Comparison of ENCODE assay signal across 31 cellular contexts in genomic region chr13:32622827-32623226, GRCh38. TPM values are rescaled to one million over a fixed set of nuclear protein-coding genes. Genes with fewer than 3 reads are reported as not detected.
DNase-seq lines count a peak whose midpoint lies in the region; ATAC-seq, FAIRE-seq and TF ChIP-seq lines count a peak whose summit lies in the region.
"Had no signal": no experiment of that assay in that cellular context is flagged by ENCODE, and none has a peak within 500 bp of the region (broad histone marks: within the 10 kb centered on the region; RNA-seq: fewer than 3 reads in every experiment).

No MANE protein-coding gene starts in this region.

- TF ChIP-seq POLR2A in HepG2 (IDR thresholded peaks at IDR 0.05; ENCODE audit: insufficient read depth in 1 of 2, low read depth in 2 of 2, low read length in 2 of 2) (no peak), right lobe of liver (IDR thresholded peaks at IDR 0.05) (no peak), GM18505 (IDR thresholded peaks at IDR 0.05; ENCODE audit: borderline replicate concordance, extremely low read depth, insufficient read depth, insufficient read length) (no peak)

- no peak for TF ChIP-seq RAD21 in HepG2 (CRISPR knock-in tag; IDR thresholded peaks at IDR 0.05)

- no peak overlapping the region for H3K4me3 Mint-ChIP-seq in activated CD4-positive, alpha-beta T cell treated with anti-CD3 and anti-CD28 coated beads for 36 hours
- H3K4me3 Mint-ChIP-seq in activated CD4-positive, alpha-beta T cell treated with anti-CD3 and anti-CD28 coated beads, Interleukin-2, amount 10 ng/mL, durations not matched to agents 7 days and 5 days = no peak overlapping the region
- H3K4me3 Mint-ChIP-seq in activated T-cell treated with anti-CD3 and anti-CD28 coated beads, Interleukin-2, amount 50 U/mL, for 72 hours = peak overlapping the region in 1 of 2 donors; percentile 36
- H3K4me3 Mint-ChIP-seq: activated naive CD4-positive, alpha-beta T cell treated with anti-CD3 and anti-CD28 coated beads, Interleukin-2, amount 50 U/mL, for 24 hours; neural progenitor cell; stimulated activated naive CD8-positive, alpha-beta T cell treated with anti-CD3 and anti-CD28 coated beads, Interleukin-15, Interleukin-2, amounts not matched to agents 100 ng/mL and 50 ng/mL, for 24 hours; T-helper 2 cell treated with Interferon-gamma antibody and Interleukin-4, amounts not matched to agents 5 μg/mL and 100 μg/mL, for 36 hours had no signal

- intact Hi-C loops in activated CD4-positive, alpha-beta T cell treated with anti-CD3 and anti-CD28 coated beads for 36 hours (cut with DNase I, micrococcal nuclease) = loop anchor here in 1 of 2 experiments (1.0 kb wide), 1 partner anchor 28 kb away; no protein-coding TSS in a partner anchor
- intact Hi-C loops in HepG2 (cut with micrococcal nuclease; ENCODE audit: unreplicated experiment) (no loop called here), right lobe of liver (cut with DNase I) (no loop called here)

- ATAC-seq in activated CD4-positive, alpha-beta T cell treated with anti-CD3 and anti-CD28 coated beads for 36 hours = peak; percentile 96
- no peak for ATAC-seq in HepG2
- ATAC-seq in right lobe of liver = no peak
- ATAC-seq in activated T-cell treated with anti-CD3 and anti-CD28 coated beads, Interleukin-2, amount 50 U/mL, for 72 hours (replicated peaks in 1 of 2) = peak; percentile 96 to 97
- ATAC-seq in HG03039 (IDR thresholded peaks at IDR 0.05; ENCODE audit: unreplicated experiment) = no peak
- ATAC-seq in GM18505 (IDR thresholded peaks at IDR 0.05; ENCODE audit: unreplicated experiment) = no peak
- ATAC-seq: heart right ventricle had no signal

- H3K36me3 Mint-ChIP-seq in activated CD4-positive, alpha-beta T cell treated with anti-CD3 and anti-CD28 coated beads for 36 hours (ENCODE audit: low read depth) = peaks cover 28% of the 10 kb centered on the region
- H3K36me3 Mint-ChIP-seq in activated CD4-positive, alpha-beta T cell treated with anti-CD3 and anti-CD28 coated beads, Interleukin-2, amount 10 ng/mL, durations not matched to agents 7 days and 5 days (ENCODE audit: low read depth) = peaks cover 46% of the 10 kb centered on the region
- H3K36me3 Mint-ChIP-seq in activated T-cell treated with anti-CD3 and anti-CD28 coated beads, Interleukin-2, amount 50 U/mL, for 72 hours (ENCODE audit: insufficient read depth in 2 of 2) = peaks cover 18 to 48% of the 10 kb centered on the region in 2 donors

- no peak for FAIRE-seq in HepG2 (lab: Jason Lieb, UNC)
- FAIRE-seq: bronchial epithelial cell, endothelial cell of umbilical vein, keratinocyte had no signal

- no TSS peak for BruUV-seq in HepG2 (replicated peaks; lab: Mats Ljungman, UMichigan)

- H3K9ac ChIP-seq in HepG2 (ENCODE audit: insufficient read depth, low read depth, low read length) = no peak overlapping the region
- H3K9ac ChIP-seq: neural progenitor cell, parathyroid adenoma had no signal

- H4K20me1 ChIP-seq in HepG2 (ENCODE audit: insufficient read depth, low read length) = no peaks in the 10 kb centered on the region

- H3K9me3 Mint-ChIP-seq in activated CD4-positive, alpha-beta T cell treated with anti-CD3 and anti-CD28 coated beads for 36 hours (ENCODE audit: low read depth) = peaks cover 26% of the 10 kb centered on the region
- peaks cover 36% of the 10 kb centered on the region for H3K9me3 Mint-ChIP-seq in activated CD4-positive, alpha-beta T cell treated with anti-CD3 and anti-CD28 coated beads, Interleukin-2, amount 10 ng/mL, durations not matched to agents 7 days and 5 days
- peaks cover 12 to 16% of the 10 kb centered on the region in 2 donors for H3K9me3 Mint-ChIP-seq in activated T-cell treated with anti-CD3 and anti-CD28 coated beads, Interleukin-2, amount 50 U/mL, for 72 hours

- H3K36me3 ChIP-seq in HepG2 (replicated peaks in 1 of 2; ENCODE audit: control insufficient read depth in 1 of 2, insufficient read depth in 2 of 2, low read length in 2 of 2) = no peaks in the 10 kb centered on the region
- no peaks in the 10 kb centered on the region for H3K36me3 ChIP-seq in right lobe of liver
- H3K36me3 ChIP-seq: HAP-1, heart right ventricle, neural progenitor cell, Peyer's patch, thoracic aorta, uterus had no signal

- in situ Hi-C loops in HepG2 (cut with HindIII; ENCODE audit: extremely low pct_ligation_motif_present, low pct_unique_long_range_greater_than_20kb) = no loop called here

- no peak overlapping the region for H3K4me2 ChIP-seq in HepG2 (ENCODE audit: low read depth, low read length)
- H3K4me2 ChIP-seq: neural progenitor cell had no signal

- H3K9me3 ChIP-seq in HepG2 (ENCODE audit: low read length) = peaks cover 20% of the 10 kb centered on the region
- peaks cover 0 to 13% (median 2%) of the 10 kb centered on the region in 4 donors for H3K9me3 ChIP-seq in right lobe of liver

- no peak overlapping the region for H3K27ac ChIP-seq in HepG2 (ENCODE audit: extremely low read length, insufficient read depth, low read length)
- H3K27ac ChIP-seq in right lobe of liver = no peak overlapping the region
- H3K27ac ChIP-seq: heart right ventricle, neural progenitor cell, parathyroid adenoma, Peyer's patch, skin epidermis, thoracic aorta, uterus had no signal

- POLR2A ChIA-PET in activated CD4-positive, alpha-beta T cell treated with anti-CD3 and anti-CD28 coated beads for 36 hours (lab: Charles Lee) = interaction anchor here (1.4 kb wide), 1 partner anchor 35 kb away, joined by 3 read pairs; no protein-coding TSS in a partner anchor
- POLR2A ChIA-PET in activated CD4-positive, alpha-beta T cell treated with anti-CD3 and anti-CD28 coated beads, Interleukin-2, amount 10 ng/mL, durations not matched to agents 7 days and 5 days (lab: Charles Lee) = no interaction called here
- POLR2A ChIA-PET in HepG2 (lab: Yijun Ruan, JAX) = no interaction called here

- TF ChIP-seq EP300 in HepG2 (IDR thresholded peaks at IDR 0.05; ENCODE audit: low read depth in 2 of 2, low read length in 2 of 2) (no peak), HepG2 (CRISPR knock-in tag; IDR thresholded peaks at IDR 0.05; ENCODE audit: borderline replicate concordance) (no peak)

- no peaks in the 10 kb centered on the region for H3K27me3 ChIP-seq in HepG2 (ENCODE audit: control insufficient read depth in 1 of 2, insufficient read depth in 2 of 2, low read length in 2 of 2)
- H3K27me3 ChIP-seq in right lobe of liver = no peaks in the 10 kb centered on the region
- H3K27me3 ChIP-seq: heart right ventricle, neural progenitor cell, Peyer's patch, uterus had no signal

- H3K4me3 ChIP-seq in HepG2 (replicated peaks in 1 of 3; ENCODE audit: insufficient read depth in 1 of 3, low read depth in 2 of 3, low read length in 3 of 3) = no peak overlapping the region
- H3K4me3 ChIP-seq in right lobe of liver = no peak overlapping the region
- H3K4me3 ChIP-seq: HAP-1, heart right ventricle, neural progenitor cell, Peyer's patch, skin epidermis, thoracic aorta, uterus had no signal

- CTCF ChIA-PET in activated CD4-positive, alpha-beta T cell treated with anti-CD3 and anti-CD28 coated beads for 36 hours (lab: Charles Lee) = interaction anchor here (0.9 to 2.5 kb wide), 6 partner anchors 14 to 37 kb away, joined by 3 to 9 read pairs (median 4); partner anchors contain the start of gene PDS5B
- CTCF ChIA-PET in activated CD4-positive, alpha-beta T cell treated with anti-CD3 and anti-CD28 coated beads, Interleukin-2, amount 10 ng/mL, durations not matched to agents 7 days and 5 days (lab: Charles Lee) = interaction anchor here (1.4 kb wide), 1 partner anchor 37 kb away, joined by 5 read pairs; the partner anchor contains the start of gene PDS5B
- CTCF ChIA-PET in HepG2 (lab: Yijun Ruan, JAX; ENCODE audit: low intra/inter-chr PET ratio, low total read pairs) = no interaction called here

- WGBS in HepG2 (ENCODE audit: low lambda C conversion rate) = 95% methylated on average over 3 of the region's 3 CpGs
- 92% methylated on average over 2 of the region's 3 CpGs for WGBS in right lobe of liver (ENCODE audit: insufficient coverage, low coverage, low lambda C conversion rate, missing lambda C conversion rate)

- peak; percentile 54 for DNase-seq in activated CD4-positive, alpha-beta T cell treated with anti-CD3 and anti-CD28 coated beads for 36 hours
- DNase-seq in activated CD4-positive, alpha-beta T cell treated with anti-CD3 and anti-CD28 coated beads, Interleukin-2, amount 10 ng/mL, durations not matched to agents 7 days and 5 days = no peak
- DNase-seq in HepG2 (ENCODE audit: low spot score) (no peak), right lobe of liver (no peak)
- peak; percentile 37 to 41 for DNase-seq in activated T-cell treated with anti-CD3 and anti-CD28 coated beads, Interleukin-2, amount 50 U/mL, for 72 hours
- DNase-seq in stimulated activated CD4-positive, alpha-beta T cell treated with anti-CD3 and anti-CD28 coated beads, TNF-alpha, amount 100 ng/mL, for 48 hours (ENCODE audit: low read depth in 3 of 3) = peak in 2 of 3 donors; percentile 15 to 19
- DNase-seq: 8988T, aorta, heart right ventricle, IMR-90, MV-4-11, NCI-H1436 treated with DMSO at 0.1 percent for 48 hours, NCI-H774, Peyer's patch, retina, SHP77 treated with DMSO at 0.1 percent for 48 hours, uterus had no signal

- peaks cover 35% of the 10 kb centered on the region for H3K4me1 ChIP-seq in HepG2 (ENCODE audit: insufficient read depth, low read length)
- H3K4me1 ChIP-seq in right lobe of liver = peaks cover 0 to 5% (median 0%) of the 10 kb centered on the region in 4 donors
- H3K4me1 ChIP-seq: neural progenitor cell, Peyer's patch had no signal

- no peak overlapping the region for H2AFZ ChIP-seq in HepG2 (ENCODE audit: low read length)
- H2AFZ ChIP-seq: neural progenitor cell, parathyroid adenoma had no signal

- H3K79me2 ChIP-seq in HepG2 (ENCODE audit: insufficient read depth, low read length) = peaks cover 98% of the 10 kb centered on the region

- H3K4me1 Mint-ChIP-seq in activated CD4-positive, alpha-beta T cell treated with anti-CD3 and anti-CD28 coated beads for 36 hours = peaks cover 45% of the 10 kb centered on the region
- peaks cover 12% of the 10 kb centered on the region for H3K4me1 Mint-ChIP-seq in activated CD4-positive, alpha-beta T cell treated with anti-CD3 and anti-CD28 coated beads, Interleukin-2, amount 10 ng/mL, durations not matched to agents 7 days and 5 days
- H3K4me1 Mint-ChIP-seq in activated T-cell treated with anti-CD3 and anti-CD28 coated beads, Interleukin-2, amount 50 U/mL, for 72 hours (ENCODE audit: low read depth) = peaks cover 51% of the 10 kb centered on the region

- TF ChIP-seq CTCF in HepG2 (CRISPR knock-in tag; IDR thresholded peaks at IDR 0.05) (no peak), right lobe of liver (IDR thresholded peaks at IDR 0.05) (no peak)

- peak overlapping the region; percentile 62 for H3K27ac Mint-ChIP-seq in activated CD4-positive, alpha-beta T cell treated with anti-CD3 and anti-CD28 coated beads for 36 hours
- no peak overlapping the region for H3K27ac Mint-ChIP-seq in activated CD4-positive, alpha-beta T cell treated with anti-CD3 and anti-CD28 coated beads, Interleukin-2, amount 10 ng/mL, durations not matched to agents 7 days and 5 days
- H3K27ac Mint-ChIP-seq in activated T-cell treated with anti-CD3 and anti-CD28 coated beads, Interleukin-2, amount 50 U/mL, for 72 hours = peak overlapping the region; percentile 85
- H3K27ac Mint-ChIP-seq: activated naive CD4-positive, alpha-beta T cell treated with anti-CD3 and anti-CD28 coated beads, Interleukin-2, amount 50 U/mL, for 24 hours; CD14-positive monocyte; neural progenitor cell; stimulated activated naive CD8-positive, alpha-beta T cell treated with anti-CD3 and anti-CD28 coated beads, Interleukin-15, Interleukin-2, amounts not matched to agents 100 ng/mL and 50 ng/mL, for 24 hours; T-helper 2 cell treated with Interferon-gamma antibody and Interleukin-4, amounts not matched to agents 5 μg/mL and 100 μg/mL, for 36 hours had no signal

- no peaks in the 10 kb centered on the region for H3K27me3 Mint-ChIP-seq in activated CD4-positive, alpha-beta T cell treated with anti-CD3 and anti-CD28 coated beads for 36 hours
- no peaks in the 10 kb centered on the region for H3K27me3 Mint-ChIP-seq in activated CD4-positive, alpha-beta T cell treated with anti-CD3 and anti-CD28 coated beads, Interleukin-2, amount 10 ng/mL, durations not matched to agents 7 days and 5 days
- H3K27me3 Mint-ChIP-seq in activated T-cell treated with anti-CD3 and anti-CD28 coated beads, Interleukin-2, amount 50 U/mL, for 72 hours (ENCODE audit: low read depth) = no peaks in the 10 kb centered on the region
- H3K27me3 Mint-ChIP-seq: activated naive CD4-positive, alpha-beta T cell treated with anti-CD3 and anti-CD28 coated beads, Interleukin-2, amount 50 U/mL, for 24 hours; stimulated activated naive CD8-positive, alpha-beta T cell treated with anti-CD3 and anti-CD28 coated beads, Interleukin-15, Interleukin-2, amounts not matched to agents 100 ng/mL and 50 ng/mL, for 24 hours had no signal

RNA-seq across cellular contexts. Expression of gene PDS5B, which starts 36.6 kb away (rescaled TPM):
- 10 to 100 TPM; 51.3 to 75.7 TPM for total RNA-seq in activated CD4-positive, alpha-beta T cell treated with anti-CD3 and anti-CD28 coated beads for 36 hours
- total RNA-seq in activated CD4-positive, alpha-beta T cell treated with anti-CD3 and anti-CD28 coated beads, Interleukin-2, amount 10 ng/mL, durations not matched to agents 7 days and 5 days = 10 to 100 TPM; 77.6 to 92.3 TPM
- total RNA-seq in HepG2 (2016; rRNA removed; fragmentation: Illumina TruSeq; extraction: Trizol) = 24.6 and 53.7 TPM in 2 replicates
- 7.4 and 7.9 TPM in 2 replicates for total RNA-seq in HepG2 (2016; cell fraction: cytosol; rRNA removed; fragmentation: Illumina TruSeq; extraction: Trizol; ENCODE audit: low read depth)
- total RNA-seq in HepG2 (2016; cell fraction: insoluble cytoplasmic fraction; rRNA removed; fragmentation: Illumina TruSeq; extraction: Trizol) = 22.7 and 47.5 TPM in 2 replicates
- 9.7 and 11.0 TPM in 2 replicates for total RNA-seq in HepG2 (2016; cell fraction: membrane; rRNA removed; fragmentation: Illumina TruSeq; extraction: Trizol)
- 56.7 and 57.7 TPM in 2 replicates for total RNA-seq in HepG2 (2016; cell fraction: nucleus; rRNA removed; fragmentation: Illumina TruSeq; extraction: Trizol)
- 4.7 and 5.8 TPM in 2 replicates for polyA plus RNA-seq in HepG2 (2011; rRNA removed)
- polyA plus RNA-seq in HepG2 (2011; cell fraction: cytosol; rRNA removed) = 2.4 and 3.9 TPM in 2 replicates
- polyA plus RNA-seq in HepG2 (2011; cell fraction: nucleus; rRNA removed) = 6.2 and 7.3 TPM in 2 replicates
- 10.6 and 16.1 TPM in 2 replicates for polyA plus RNA-seq in HepG2 (2012)
- 0.51 and 0.53 TPM in 2 replicates for polyA plus RNA-seq in HepG2 (2016; cell fraction: cytosol; fragmentation: Illumina TruSeq; extraction: Trizol; ENCODE audit: low read depth)
- polyA plus RNA-seq in HepG2 (2016; cell fraction: insoluble cytoplasmic fraction; fragmentation: Illumina TruSeq; extraction: Trizol; ENCODE audit: low read depth) = 34.6 and 36.3 TPM in 2 replicates
- 1.4 and 2.0 TPM in 2 replicates for polyA plus RNA-seq in HepG2 (2016; cell fraction: membrane; fragmentation: Illumina TruSeq; extraction: Trizol; ENCODE audit: low read depth)
- polyA plus RNA-seq in HepG2 (2016; cell fraction: nucleus; fragmentation: Illumina TruSeq; extraction: Trizol; ENCODE audit: insufficient read depth, low read depth) = 29.6 and 30.0 TPM in 2 replicates
- polyA minus RNA-seq in HepG2 (2011; rRNA and poly(A)+ RNA removed; ENCODE audit: low replicate concordance) = 5.9 and 9.8 TPM in 2 replicates
- 17.9 and 19.7 TPM in 2 replicates for polyA minus RNA-seq in HepG2 (2011; cell fraction: cytosol; rRNA and poly(A)+ RNA removed)
- 75.3 and 79.7 TPM in 2 replicates for polyA minus RNA-seq in HepG2 (2011; cell fraction: nucleus; rRNA and poly(A)+ RNA removed)
- total RNA-seq in right lobe of liver = 10 to 100 TPM; 11.9 to 14.2 (median 12.5) TPM
- 10 to 100 TPM; 52.9 to 53.1 TPM for total RNA-seq in activated T-cell treated with anti-CD3 and anti-CD28 coated beads, Interleukin-2, amount 50 U/mL, for 72 hours

Comparison
In these comparisons a context has a peak if more than half of its experiments do, and no peak if none do; other contexts are left out.
1. DNase-seq: peak in activated CD4-positive, alpha-beta T cell treated with anti-CD3 and anti-CD28 coated beads for 36 hours (single experiment), activated T-cell treated with anti-CD3 and anti-CD28 coated beads, Interleukin-2, amount 50 U/mL, for 72 hours (2 of 2) and stimulated activated CD4-positive, alpha-beta T cell treated with anti-CD3 and anti-CD28 coated beads, TNF-alpha, amount 100 ng/mL, for 48 hours (2 of 3); none in activated CD4-positive, alpha-beta T cell treated with anti-CD3 and anti-CD28 coated beads, Interleukin-2, amount 10 ng/mL, durations not matched to agents 7 days and 5 days (single experiment), HepG2 (single experiment) and right lobe of liver (0 of 3).
2. ATAC-seq: peak in activated CD4-positive, alpha-beta T cell treated with anti-CD3 and anti-CD28 coated beads for 36 hours (single experiment) and activated T-cell treated with anti-CD3 and anti-CD28 coated beads, Interleukin-2, amount 50 U/mL, for 72 hours (2 of 2); none in HepG2 (single experiment), right lobe of liver (0 of 4), HG03039 (single experiment) and GM18505 (single experiment).